ENCODE assay signal across 13 cellular contexts in genomic region chr13:99311137-99311536, GRCh38. TPM values are rescaled to one million over a fixed set of nuclear protein-coding genes. Genes with fewer than 3 reads are reported as not detected.
A peak's percentile ranks its signal among the peaks of the same experiment; 100 is the strongest.
DNase-seq lines count a peak whose midpoint lies in the region; ATAC-seq, FAIRE-seq and TF ChIP-seq lines count a peak whose summit lies in the region.
"Had no signal": no experiment of that assay in that cellular context is flagged by ENCODE, and none has a peak within 500 bp of the region (broad histone marks: within the 10 kb centered on the region; RNA-seq: fewer than 3 reads in every experiment).

No MANE protein-coding gene starts in this region.

- no peaks in the 10 kb centered on the region for H3K9me1 ChIP-seq in K562 (ENCODE audit: control insufficient read depth, insufficient read depth, low read length)

- 0% methylated on average over 4 of the region's 4 CpGs for whole genome bisulfite sequencing in K562 (ENCODE audit: insufficient coverage, low coverage, missing lambda C conversion rate)
- 67 to 86% (median 71%) methylated on average over 4 of the region's 4 CpGs for WGBS in ovary, 3 donors

- H4K20me1 ChIP-seq in OCI-LY3 (ENCODE audit: insufficient read depth, low read length) (no peaks in the 10 kb centered on the region), K562 (replicated peaks; ENCODE audit: control insufficient read depth, insufficient read depth, low read length) (no peaks in the 10 kb centered on the region)

- H3K36me3 ChIP-seq in OCI-LY3 (replicated peaks; ENCODE audit: low read depth, low read length): peaks cover 17% of the 10 kb centered on the region
- H3K36me3 ChIP-seq in K562 (ENCODE audit: control insufficient read depth, insufficient read depth, low read length): peaks cover 10% of the 10 kb centered on the region; the same call in 2 of the 3 replicates
- H3K36me3 ChIP-seq in ovary: no peaks in the 10 kb centered on the region
- H3K36me3 ChIP-seq in HAP-1 (replicated peaks): no peaks in the 10 kb centered on the region
- H3K36me3 ChIP-seq in colonic mucosa: no peaks in the 10 kb centered on the region

- CTCF ChIA-PET in K562 (lab: Yijun Ruan, JAX; ENCODE audit: low intra/inter-chr PET ratio): no interaction called here

- H3K4me3 ChIP-seq in OCI-LY3 (ENCODE audit: low read length) (no peak overlapping the region), K562 (no peak overlapping the region), ovary (no peak overlapping the region), HAP-1 (no peak overlapping the region), colonic mucosa (no peak overlapping the region)

- H3K79me2 ChIP-seq in OCI-LY3 (ENCODE audit: low read length): peaks cover 20% of the 10 kb centered on the region
- H3K79me2 ChIP-seq in K562 (ENCODE audit: control insufficient read depth, insufficient read depth, low read length): peaks cover 33% of the 10 kb centered on the region

- H3K4me1 ChIP-seq in OCI-LY3 (ENCODE audit: low read length): peaks cover 48% of the 10 kb centered on the region
- peaks cover 10 to 41% of the 10 kb centered on the region in 2 experiments for H3K4me1 ChIP-seq in K562 (replicated peaks in 1 of 2; ENCODE audit: control insufficient read depth in 2 of 2, insufficient read depth in 2 of 2, low read length in 2 of 2)
- H3K4me1 ChIP-seq in ovary (ENCODE audit: insufficient read depth): peaks cover 13% of the 10 kb centered on the region
- peaks cover 10% of the 10 kb centered on the region for H3K4me1 ChIP-seq in HAP-1
- H3K4me1 ChIP-seq in colonic mucosa: no peaks in the 10 kb centered on the region

- no peak for TF ChIP-seq CTCF in OCI-LY3 (IDR thresholded peaks at IDR 0.05; ENCODE audit: low read depth, low read length)
- no peak for TF ChIP-seq CTCF in K562 (IDR thresholded peaks at IDR 0.05 in 2 of 3, conservative IDR thresholded peaks at IDR 0.05 in 1 of 3; ENCODE audit: insufficient read depth in 2 of 3, low read depth in 1 of 3, low read length in 3 of 3)
- TF ChIP-seq CTCF in ovary (IDR thresholded peaks at IDR 0.05): no peak
- no peak for TF ChIP-seq CTCF in colonic mucosa (IDR thresholded peaks at IDR 0.05)

- no peak overlapping the region for H2AFZ ChIP-seq in OCI-LY3 (ENCODE audit: low read depth, low read length)
- no peak overlapping the region for H2AFZ ChIP-seq in K562 (ENCODE audit: low read depth, low read length)

- H3K9me3 ChIP-seq in OCI-LY3 (ENCODE audit: insufficient read depth, low read length): peaks cover 6% of the 10 kb centered on the region
- H3K9me3 ChIP-seq in K562 (replicated peaks; ENCODE audit: control insufficient read depth, insufficient read depth, low read depth, low read length): no peaks in the 10 kb centered on the region
- no peaks in the 10 kb centered on the region for H3K9me3 ChIP-seq in ovary
- H3K9me3 ChIP-seq in HAP-1: no peaks in the 10 kb centered on the region
- H3K9me3 ChIP-seq in colonic mucosa: no peaks in the 10 kb centered on the region

- TF ChIP-seq POLR2A in K562 (conservative IDR thresholded peaks at IDR 0.05) (no peak), ovary (IDR thresholded peaks at IDR 0.05) (no peak)

- TF ChIP-seq RAD21 in K562 (CRISPR knock-in tag; conservative IDR thresholded peaks at IDR 0.05 in 1 of 2, IDR thresholded peaks at IDR 0.05 in 1 of 2): no peak; a peak in 1 of 4 replicates

- H3K4me2 ChIP-seq in OCI-LY3 (ENCODE audit: low read length) (peak overlapping the region; percentile 28; the same call in 1 of the 2 replicates), K562 (ENCODE audit: insufficient read depth, low read length) (peak overlapping the region; percentile 6; the same call in 1 of the 2 replicates)

- FAIRE-seq in GM19239 (lab: Jason Lieb, UNC) (peak; percentile 85), K562 (lab: Jason Lieb, UNC) (peak; percentile 92)
- FAIRE-seq: endothelial cell of umbilical vein, kidney had no signal

- in situ Hi-C loops in K562 (cut with MboI) (no loop called here), HAP-1 (cut with MboI; ENCODE audit: low sequenced_read_pairs) (no loop called here)

- intact Hi-C loops in K562 (cut with micrococcal nuclease) (no loop called here), ovary (cut with DNase I) (no loop called here), colonic mucosa (cut with DNase I) (no loop called here)

- H3K27me3 ChIP-seq in OCI-LY3 (ENCODE audit: low read depth, low read length) (no peaks in the 10 kb centered on the region), K562 (ENCODE audit: control insufficient read depth in 2 of 2, insufficient read depth in 2 of 2, low read length in 2 of 2) (no peaks in the 10 kb centered on the region), ovary (no peaks in the 10 kb centered on the region), HAP-1 (ENCODE audit: low read depth) (no peaks in the 10 kb centered on the region), colonic mucosa (no peaks in the 10 kb centered on the region)

- no peak; the same call in 1 of the 2 replicates for TF ChIP-seq EP300 in K562 (IDR thresholded peaks at IDR 0.05; ENCODE audit: low read length)
- no peak for TF ChIP-seq EP300 in ovary (IDR thresholded peaks at IDR 0.05)

- BruUV-seq in K562 (replicated peaks; lab: Mats Ljungman, UMichigan): no TSS peak

- no peak for DNase-seq in GM19239 (ENCODE audit: insufficient read length, low spot score)
- peak; percentile 38 to 78 (median 48) for DNase-seq in K562 (ENCODE audit: extremely low read depth in 1 of 4, low spot score in 3 of 4)
- DNase-seq in ovary: peak in 4 of 5 donors; percentile 22 to 37 (median 28)
- no peak for DNase-seq in HAP-1 (ENCODE audit: low spot score in 2 of 2)
- DNase-seq in colonic mucosa: no peak
- no peak for DNase-seq in HPDE6-E6E7 (ENCODE audit: extremely low spot score)
- DNase-seq: kidney had no signal

- ATAC-seq in K562 (peak; percentile 83), HG02588 (IDR thresholded peaks at IDR 0.05; ENCODE audit: unreplicated experiment) (no peak)

- POLR2A ChIA-PET in K562 (lab: Yijun Ruan, JAX): interaction anchor here (1.2 kb wide), 1 partner anchor 11 kb away, joined by 3 read pairs; no protein-coding TSS in a partner anchor

- H3K9ac ChIP-seq in OCI-LY3 (ENCODE audit: low read length) (no peak overlapping the region), K562 (ENCODE audit: insufficient read depth in 1 of 2, low read depth in 2 of 2, low read length in 2 of 2) (no peak overlapping the region; a peak in 1 of 4 replicates), colonic mucosa (ENCODE audit: low read depth in 2 of 2, low read length in 2 of 2) (no peak overlapping the region)

- H3K27ac ChIP-seq in OCI-LY3 (ENCODE audit: low read length) (peak overlapping the region; percentile 43; the same call in 1 of the 2 replicates), K562 (ENCODE audit: extremely low read depth, low read depth, low read length) (peak overlapping the region; percentile 65; the same call in 1 of the 3 replicates), ovary (peak overlapping the region in 1 of 2 donors; percentile 86), colonic mucosa (no peak overlapping the region)

TF ChIP-seq in K562, 482 proteins besides CTCF, POLR2A, EP300 and RAD21 (continues in another document):
- TF ChIP-seq ZEB2 (IDR thresholded peaks at IDR 0.05) (peak; percentile 56; the same call in 1 of the 2 replicates), DPF2 (IDR thresholded peaks at IDR 0.05) (peak; percentile 61)

RNA-seq across cellular contexts. Expression of gene GPR183, which starts 3.9 kb away (rescaled TPM):
- 3.6 and 4.7 TPM in 2 replicates for total RNA-seq in K562 (2011; cell fraction: chromatin; rRNA removed; ENCODE audit: low replicate concordance)
- total RNA-seq in K562 (2011; cell fraction: nucleolus; rRNA removed): 2.6 and 4.0 TPM in 2 replicates
- 4.1 and 5.4 TPM in 2 replicates for total RNA-seq in K562 (2011; cell fraction: nucleoplasm; rRNA removed)
- total RNA-seq in K562 (2014; rRNA removed) (1.3 and 1.6 TPM in 2 replicates), K562 (2014; rRNA removed; fragmentation: Illumina TruSeq; extraction: Trizol) (2.9 and 3.5 TPM in 2 replicates), K562 (2015; rRNA removed; fragmentation: Illumina TruSeq; extraction: Trizol) (9.3 and 10.0 TPM in 2 replicates), K562 (2021) (2.3 TPM in 2 replicates), ovary (10 to 100 TPM in 2 of 7 donors, 1 to 10 TPM in 5; 2.4 to 14.6 (median 5.5) TPM), colonic mucosa (1 to 10 TPM; 1.5 to 8.3 TPM)
- polyA plus RNA-seq in K562 (2011; rRNA removed) (2.6 and 9.4 TPM in 2 replicates), K562 (2014; fragmentation: Illumina TruSeq; extraction: Trizol) (3.6 and 3.7 TPM in 2 replicates), K562 (2014; fragmentation: Nextera tagmentation; extraction: Ambion mirVana) (10 to 100 TPM in 1 of 2 experiments, 1 to 10 TPM in 1; 6.9 to 10.2 TPM), K562 (2014; rRNA removed) (1.9 and 2.5 TPM in 2 replicates), ovary (1 to 10 TPM; 4.7 to 7.6 TPM)
- 1.7 and 5.1 TPM in 2 replicates for polyA plus RNA-seq in K562 (2011; cell fraction: cytosol; rRNA removed)
- 0.97 and 2.6 TPM in 2 replicates for polyA plus RNA-seq in K562 (2011; cell fraction: nucleus; rRNA removed)
- polyA plus RNA-seq in K562 (2012): 3.7 and 8.1 TPM in 2 replicates
- polyA minus RNA-seq in K562 (2011; rRNA and poly(A)+ RNA removed): 2.0 and 6.3 TPM in 2 replicates
- 2.6 TPM in 1 of 2 replicates, not detected in the other for polyA minus RNA-seq in K562 (2011; cell fraction: cytosol; rRNA and poly(A)+ RNA removed)
- polyA minus RNA-seq in K562 (2011; cell fraction: nucleus; rRNA and poly(A)+ RNA removed): 0.78 and 0.81 TPM in 2 replicates
- total RNA-seq: endothelial cell of umbilical vein, renal cortical epithelial cell had no signal

RNA-seq across cellular contexts. Expression of gene GPR18, which starts 53.0 kb away (rescaled TPM):
- total RNA-seq in K562 (2011; cell fraction: chromatin; rRNA removed; ENCODE audit: low replicate concordance): not detected in 2 replicates
- not detected in 2 replicates for total RNA-seq in K562 (2011; cell fraction: nucleolus; rRNA removed)
- total RNA-seq in K562 (2011; cell fraction: nucleoplasm; rRNA removed): not detected in 2 replicates
- total RNA-seq in K562 (2014; rRNA removed): not detected in 2 replicates
- not detected in 2 replicates for total RNA-seq in K562 (2014; rRNA removed; fragmentation: Illumina TruSeq; extraction: Trizol)
- not detected in 2 replicates for total RNA-seq in K562 (2015; rRNA removed; fragmentation: Illumina TruSeq; extraction: Trizol)
- not detected in 2 replicates for total RNA-seq in K562 (2021)
- not detected in 2 replicates for polyA plus RNA-seq in K562 (2011; rRNA removed)
- not detected in 2 replicates for polyA plus RNA-seq in K562 (2011; cell fraction: cytosol; rRNA removed)
- not detected in 2 replicates for polyA plus RNA-seq in K562 (2011; cell fraction: nucleus; rRNA removed)
- 0.08 and 0.13 TPM in 2 replicates for polyA plus RNA-seq in K562 (2012)
- not detected in 2 replicates for polyA plus RNA-seq in K562 (2014; fragmentation: Illumina TruSeq; extraction: Trizol)
- polyA plus RNA-seq in K562 (2014; fragmentation: Nextera tagmentation; extraction: Ambion mirVana): under 1 TPM in 1 of 2 experiments, not detected in 1; 0.75 TPM
- not detected in 2 replicates for polyA plus RNA-seq in K562 (2014; rRNA removed)
- not detected in 2 replicates for polyA minus RNA-seq in K562 (2011; rRNA and poly(A)+ RNA removed)
- polyA minus RNA-seq in K562 (2011; cell fraction: cytosol; rRNA and poly(A)+ RNA removed): not detected in 2 replicates
- not detected in 2 replicates for polyA minus RNA-seq in K562 (2011; cell fraction: nucleus; rRNA and poly(A)+ RNA removed)
- under 1 TPM in 1 of 7 donors, not detected in 6; 0.30 TPM for total RNA-seq in ovary
- under 1 TPM in 1 of 2 donors, not detected in 1; 0.73 TPM for polyA plus RNA-seq in ovary
- under 1 TPM in 1 of 2 donors, not detected in 1; 0.35 TPM for total RNA-seq in colonic mucosa
- total RNA-seq: Daoy, endothelial cell of umbilical vein, NCI-H460, renal cortical epithelial cell had no signal
- polyA plus RNA-seq: endothelial cell of umbilical vein had no signal

Comparison
In these comparisons a context has a peak if more than half of its experiments do, and no peak if none do; other contexts are left out.
1. DNase-seq: peak in K562 (4 of 4) and ovary (4 of 5); none in GM19239 (single experiment), HAP-1 (0 of 2), colonic mucosa (single experiment) and HPDE6-E6E7 (single experiment).